In genomic region chr16:49492090-49492801, GRCh38 we compare ENCODE assay signal across 8 cellular contexts.
DNase-seq lines count a peak whose midpoint lies in the region; ATAC-seq and TF ChIP-seq lines count a peak whose summit lies in the region.

No MANE protein-coding gene starts in this region.

- no peak overlapping the region for H3K4me3 ChIP-seq in DND-41 (ENCODE audit: low read depth in 1 of 2, low read length in 2 of 2)
- H3K4me3 ChIP-seq in HCT116 (replicated peaks in 1 of 2; ENCODE audit: low read depth in 1 of 2, low read length in 2 of 2): peak overlapping the region; percentile 36 to 50
- peak overlapping the region in 2 of 4 donors; percentile 32 to 36 for H3K4me3 ChIP-seq in Peyer's patch
- peak overlapping the region; percentile 36 to 75 (median 48) for H3K4me3 ChIP-seq in breast epithelium

- TF ChIP-seq RAD21 in HCT116 (IDR thresholded peaks at IDR 0.05; ENCODE audit: low read depth): peak; percentile 48

- H3K9me3 ChIP-seq in DND-41 (ENCODE audit: insufficient read depth, low read length, severe bottlenecking) (no peaks in the 10 kb centered on the region), HCT116 (ENCODE audit: control insufficient read depth in 1 of 2, insufficient read depth in 1 of 2, low read depth in 1 of 2, low read length in 2 of 2) (no peaks in the 10 kb centered on the region), Peyer's patch (no peaks in the 10 kb centered on the region), breast epithelium (no peaks in the 10 kb centered on the region)

- BruUV-seq in HCT116 (replicated peaks; lab: Mats Ljungman, UMichigan): no TSS peak

- RAD21 ChIA-PET in HCT116 (lab: Charles Lee; ENCODE audit: low non-redundant PET in 1 of 2, low total read pairs in 2 of 2, uncharacterized antibody in 2 of 2, unreplicated experiment in 2 of 2): interaction anchor here in 1 of 2 experiments (1.0 kb wide), 1 partner anchor 101 kb away, joined by 3 read pairs; no protein-coding TSS in a partner anchor

- H3K27ac ChIP-seq in DND-41 (ENCODE audit: low read length) (no peak overlapping the region), HCT116 (ENCODE audit: low read depth, low read length) (no peak overlapping the region; the same call in 1 of the 2 replicates), Peyer's patch (peak overlapping the region in 1 of 4 donors; percentile 10), breast epithelium (peak overlapping the region; percentile 49 to 85)

- H3K4me2 ChIP-seq in DND-41 (ENCODE audit: insufficient read depth, low read length) (no peak overlapping the region), HCT116 (ENCODE audit: low read length) (peak overlapping the region; percentile 91)

- TF ChIP-seq POLR2A in HCT116 (IDR thresholded peaks at IDR 0.05; ENCODE audit: borderline replicate concordance, extremely low read depth, insufficient read depth, insufficient read length): no peak
- TF ChIP-seq POLR2A in Peyer's patch (IDR thresholded peaks at IDR 0.05): no peak
- no peak for TF ChIP-seq POLR2A in breast epithelium (IDR thresholded peaks at IDR 0.05)

- H3K4me1 ChIP-seq in DND-41 (ENCODE audit: insufficient read depth, low read length): peaks cover 21% of the 10 kb centered on the region
- peaks cover 6 to 12% of the 10 kb centered on the region in 2 experiments; a peak in 2 of 4 replicates for H3K4me1 ChIP-seq in HCT116 (ENCODE audit: control insufficient read depth in 1 of 2, insufficient read depth in 2 of 2, low read length in 2 of 2)
- peaks cover 0 to 7% (median 3%) of the 10 kb centered on the region in 4 donors for H3K4me1 ChIP-seq in Peyer's patch
- peaks cover 0 to 2% of the 10 kb centered on the region in 2 donors for H3K4me1 ChIP-seq in breast epithelium

- CTCF ChIA-PET in HCT116 (lab: Charles Lee): interaction anchor here (0.6 to 1.1 kb wide), 5 partner anchors 9 to 365 kb away, joined by 3 read pairs; no protein-coding TSS in a partner anchor

- POLR2A ChIA-PET in HCT116 (lab: Charles Lee): no interaction called here

- H3K27me3 ChIP-seq in DND-41 (ENCODE audit: insufficient read depth, low read length, poor library complexity): no peaks in the 10 kb centered on the region
- H3K27me3 ChIP-seq in HCT116 (ENCODE audit: insufficient read depth, low read length): no peaks in the 10 kb centered on the region
- H3K27me3 ChIP-seq in Peyer's patch: no peaks in the 10 kb centered on the region
- H3K27me3 ChIP-seq in breast epithelium: no peaks in the 10 kb centered on the region

- H4K20me1 ChIP-seq in DND-41 (ENCODE audit: insufficient read depth, low read length) (no peaks in the 10 kb centered on the region), HCT116 (ENCODE audit: insufficient read depth) (no peaks in the 10 kb centered on the region)

- no peaks in the 10 kb centered on the region for H3K9me2 ChIP-seq in HCT116 (ENCODE audit: insufficient read depth)

- TF ChIP-seq CTCF in DND-41 (IDR thresholded peaks at IDR 0.05; ENCODE audit: borderline replicate concordance, extremely low read depth, low read length, poor library complexity, severe bottlenecking) (peak; percentile 30), HCT116 (IDR thresholded peaks at IDR 0.05 in 2 of 3, conservative IDR thresholded peaks at IDR 0.05 in 1 of 3; ENCODE audit: borderline replicate concordance in 1 of 3, insufficient read depth in 1 of 3, low read depth in 2 of 3, low read length in 2 of 3) (peak; percentile 42 to 86 (median 84); a peak in 5 of 6 replicates), Peyer's patch (IDR thresholded peaks at IDR 0.05) (peak; percentile 50 to 83 (median 63)), breast epithelium (IDR thresholded peaks at IDR 0.05) (peak; percentile 72 to 86 (median 83))

- H2AFZ ChIP-seq in DND-41 (ENCODE audit: low read depth, low read length) (no peak overlapping the region), HCT116 (ENCODE audit: low read depth, low read length, poor library complexity, severe bottlenecking) (peak overlapping the region; percentile 97)

- H3K79me2 ChIP-seq in DND-41 (ENCODE audit: insufficient read depth, low read length) (no peaks in the 10 kb centered on the region), HCT116 (ENCODE audit: insufficient read depth, low read length) (no peaks in the 10 kb centered on the region)

- no peak for DNase-seq in DND-41
- DNase-seq in HCT116 (ENCODE audit: low read depth, low spot score): no peak
- DNase-seq in Peyer's patch: peak in 2 of 3 donors; percentile 56 to 60
- peak in 1 of 2 donors; percentile 23 for DNase-seq in breast epithelium (ENCODE audit: low spot score in 2 of 2)
- DNase-seq in left colon: peak in 1 of 2 donors; percentile 40
- DNase-seq in stimulated activated CD4-positive, alpha-beta T cell treated with anti-CD3 and anti-CD28 coated beads, TNF-alpha, amount 100 ng/mL, for 48 hours (ENCODE audit: low read depth in 3 of 3): peak; percentile 8 to 27 (median 9)
- no peak for DNase-seq in GF-D8 (lab: John Stamatoyannopoulos, UW)

- no peaks in the 10 kb centered on the region for H3K36me3 ChIP-seq in DND-41 (ENCODE audit: insufficient read depth, low read length)
- no peaks in the 10 kb centered on the region for H3K36me3 ChIP-seq in HCT116 (ENCODE audit: control insufficient read depth in 1 of 2, insufficient read depth in 2 of 2, low read length in 2 of 2)
- no peaks in the 10 kb centered on the region for H3K36me3 ChIP-seq in Peyer's patch
- H3K36me3 ChIP-seq in breast epithelium: no peaks in the 10 kb centered on the region

- ATAC-seq in DND-41 (ENCODE audit: insufficient read depth, low read depth): no peak
- ATAC-seq in HCT116: peak; percentile 94
- peak; percentile 74 for ATAC-seq in left colon
- no peak for ATAC-seq in GM18858 (IDR thresholded peaks at IDR 0.05; ENCODE audit: unreplicated experiment)

- H3K9ac ChIP-seq in DND-41 (ENCODE audit: low read depth, low read length) (no peak overlapping the region), HCT116 (ENCODE audit: low read length) (peak overlapping the region; percentile 50)

- intact Hi-C loops in HCT116 (cut with micrococcal nuclease): loop anchor here (2.0 kb wide), 1 partner anchor 431 kb away; no protein-coding TSS in a partner anchor
- intact Hi-C loops in breast epithelium (cut with DNase I; ENCODE audit: low total_unique reads): no loop called here
- intact Hi-C loops in left colon (cut with DNase I, micrococcal nuclease): loop anchor here in 1 of 2 donors (10.0 kb wide), 1 partner anchor 383 kb away; no protein-coding TSS in a partner anchor

TF ChIP-seq in HCT116, 20 proteins besides CTCF, POLR2A, EP300 and RAD21:
- TF ChIP-seq EZH2phosphoT487 (IDR thresholded peaks at IDR 0.05; ENCODE audit: borderline replicate concordance): no peak
- no peak for TF ChIP-seq POLR2AphosphoS5 (IDR thresholded peaks at IDR 0.05; ENCODE audit: low read depth, low read length)
- 0 out of 2 replicates have a peak, but pooled peaks have one; percentile 23 for TF ChIP-seq ZFX (IDR thresholded peaks at IDR 0.05)
- no peak for TF ChIP-seq CBX3 (IDR thresholded peaks at IDR 0.05; ENCODE audit: low read depth)
- no peak for TF ChIP-seq REST (IDR thresholded peaks at IDR 0.05; ENCODE audit: low read depth)
- TF ChIP-seq SP1 (IDR thresholded peaks at IDR 0.05; ENCODE audit: low read depth): no peak
- no peak for TF ChIP-seq CEBPB (IDR thresholded peaks at IDR 0.05; ENCODE audit: low read depth)

Comparison
In these comparisons a context has a peak if more than half of its experiments do, and no peak if none do; other contexts are left out.
1. ATAC-seq: peak in HCT116 (single experiment) and left colon (single experiment); none in DND-41 (single experiment) and GM18858 (single experiment).
2. DNase-seq: peak in Peyer's patch (2 of 3) and stimulated activated CD4-positive, alpha-beta T cell treated with anti-CD3 and anti-CD28 coated beads, TNF-alpha, amount 100 ng/mL, for 48 hours (3 of 3); none in DND-41 (single experiment), HCT116 (single experiment) and GF-D8 (single experiment).
3. H3K27ac ChIP-seq: peak in breast epithelium (2 of 2); none in DND-41 (single experiment) and HCT116 (single experiment).
4. H3K4me3 ChIP-seq: peak in HCT116 (2 of 2) and breast epithelium (3 of 3); none in DND-41 (0 of 2).
5. CTCF ChIP-seq: peak in every context shown above with its lines; median percentile 84 in HCT116; 83 in breast epithelium; 63 in Peyer's patch; 30 in DND-41.